In the genomic region with DNA sequence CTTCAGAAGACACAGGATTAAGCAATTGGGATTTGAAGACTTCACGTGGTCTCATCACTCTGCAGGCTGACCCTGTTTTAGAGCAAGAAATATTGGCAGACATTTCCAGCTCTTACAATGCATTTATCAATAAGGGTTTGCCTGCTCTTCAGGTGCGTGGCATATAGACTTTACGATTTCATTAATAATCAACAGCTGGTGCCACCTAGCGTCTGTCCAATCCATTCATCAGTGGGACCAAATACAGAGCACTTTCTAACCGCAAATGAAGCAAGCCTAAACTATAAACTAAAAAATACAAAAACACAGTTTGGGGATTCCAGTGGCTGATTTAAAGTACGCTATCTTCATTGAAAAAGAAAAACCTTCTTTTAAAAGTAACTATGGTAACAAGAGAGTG, we compare ENCODE assay signal across 9 cellular contexts.
DNase-seq lines count a peak whose midpoint lies in the region; ATAC-seq and TF ChIP-seq lines count a peak whose summit lies in the region.
"Had no signal": no experiment of that assay in that cellular context is flagged by ENCODE, and none has a peak within 500 bp of the region (broad histone marks: within the 10 kb centered on the region; RNA-seq: fewer than 3 reads in every experiment).

No MANE protein-coding gene starts in this region.

- DNase-seq in NCI-H345 treated with DMSO at 0.1 percent for 48 hours (lab: John Stamatoyannopoulos, UW; ENCODE audit: unreplicated experiment) = peak; percentile 4
- no peak for DNase-seq in epithelial cell of proximal tubule (ENCODE audit: low read depth)
- DNase-seq in putamen (ENCODE audit: low spot score) = peak; percentile 30
- DNase-seq in NK-92 treated with Interleukin-12 subunit alpha and Interleukin-12 subunit beta, amount 100 ng/mL, for 24 hours (lab: John Stamatoyannopoulos, UW) = no peak
- DNase-seq in activated naive CD4-positive, alpha-beta T cell treated with anti-CD3 and anti-CD28 coated beads, Interleukin-2, amount 50 U/mL, for 72 hours (ENCODE audit: low spot score in 2 of 2) = no peak
- no peak for DNase-seq in activated CD4-positive, alpha-beta T cell treated with anti-CD3 and anti-CD28 coated beads, Interleukin-2, amount 50 U/mL, for 4 hours

- no peaks in the 10 kb centered on the region for H3K9me3 Mint-ChIP-seq in activated naive CD4-positive, alpha-beta T cell treated with anti-CD3 and anti-CD28 coated beads, Interleukin-2, amount 50 U/mL, for 72 hours

- TF ChIP-seq CTCF in epithelial cell of proximal tubule (conservative IDR thresholded peaks at IDR 0.05; ENCODE audit: low read depth, low read length) = peak; percentile 36

- H3K36me3 Mint-ChIP-seq in activated naive CD4-positive, alpha-beta T cell treated with anti-CD3 and anti-CD28 coated beads, Interleukin-2, amount 50 U/mL, for 72 hours = no peaks in the 10 kb centered on the region

- ATAC-seq in GM19395 (IDR thresholded peaks at IDR 0.05; ENCODE audit: unreplicated experiment) (peak; percentile 68), GM19035 (IDR thresholded peaks at IDR 0.05; ENCODE audit: unreplicated experiment) (no peak)
- ATAC-seq in activated naive CD4-positive, alpha-beta T cell treated with anti-CD3 and anti-CD28 coated beads, Interleukin-2, amount 50 U/mL, for 72 hours = no peak

- no peak overlapping the region for H3K4me3 ChIP-seq in epithelial cell of proximal tubule (ENCODE audit: low read depth, low read length)
- H3K4me3 ChIP-seq: ovary had no signal

- H3K27ac Mint-ChIP-seq in activated naive CD4-positive, alpha-beta T cell treated with anti-CD3 and anti-CD28 coated beads, Interleukin-2, amount 50 U/mL, for 72 hours = no peak overlapping the region

Comparison
In these comparisons a context has a peak if more than half of its experiments do, and no peak if none do; other contexts are left out.
1. DNase-seq: peak in NCI-H345 treated with DMSO at 0.1 percent for 48 hours (single experiment) and putamen (single experiment); none in epithelial cell of proximal tubule (single experiment), NK-92 treated with Interleukin-12 subunit alpha and Interleukin-12 subunit beta, amount 100 ng/mL, for 24 hours (single experiment), activated naive CD4-positive, alpha-beta T cell treated with anti-CD3 and anti-CD28 coated beads, Interleukin-2, amount 50 U/mL, for 72 hours (0 of 2) and activated CD4-positive, alpha-beta T cell treated with anti-CD3 and anti-CD28 coated beads, Interleukin-2, amount 50 U/mL, for 4 hours (0 of 2).